ENCODE assay signal across 8 cellular contexts in genomic region chr9:124940894-124941688, GRCh38. TPM values are rescaled to one million over a fixed set of nuclear protein-coding genes. Genes with fewer than 3 reads are reported as not detected.
DNase-seq lines count a peak whose midpoint lies in the region; ATAC-seq, FAIRE-seq and TF ChIP-seq lines count a peak whose summit lies in the region.

Gene GOLGA1 (minus strand): TSS chr9:124941083. CDS start chr9:124938711, 2,372 bp downstream.

- H3K4me3 Mint-ChIP-seq in T-helper 2 cell treated with Interferon-gamma antibody and Interleukin-4, amounts not matched to agents 5 μg/mL and 100 μg/mL, for 36 hours: peak within 1 kb of the TSS; percentile 97

- H3K9me3 ChIP-seq in ascending aorta (no peaks in the 10 kb centered on the region), right cardiac atrium (ENCODE audit: control insufficient read depth, low read length) (no peaks in the 10 kb centered on the region)

- H3K4me3 ChIP-seq in ascending aorta (peak within 1 kb of the TSS; percentile 68 to 91), right cardiac atrium (ENCODE audit: low read length) (peak within 1 kb of the TSS; percentile 70)

- H3K27ac Mint-ChIP-seq in T-helper 2 cell treated with Interferon-gamma antibody and Interleukin-4, amounts not matched to agents 5 μg/mL and 100 μg/mL, for 36 hours: peak within 1 kb of the TSS; percentile 99

- no peak for TF ChIP-seq CTCF in ascending aorta (IDR thresholded peaks at IDR 0.05)

- intact Hi-C loops in ascending aorta (cut with DNase I) (loop anchor here (1.0 to 10.0 kb wide), 9 partner anchors 72 to 1386 kb away; partner anchors contain the start of genes GAPVD1, HSPA5, MVB12B and NR6A1), right cardiac atrium (cut with DNase I) (loop anchor here in 1 of 4 donors (10.0 kb wide), 1 partner anchor 204 kb away; the partner anchor contains the start of gene SCAI)

- H3K9me3 Mint-ChIP-seq in T-helper 2 cell treated with Interferon-gamma antibody and Interleukin-4, amounts not matched to agents 5 μg/mL and 100 μg/mL, for 36 hours: no peaks in the 10 kb centered on the region

- under 1% methylated on average over 71 of the region's 71 CpGs for WGBS in right cardiac atrium

- peak within 1 kb of the TSS; percentile 92 to 94 for H3K27ac ChIP-seq in ascending aorta
- peak within 1 kb of the TSS; percentile 96 for H3K27ac ChIP-seq in right cardiac atrium (ENCODE audit: low read length)

- DNase-seq in NCI-H187 treated with DMSO at 0.1 percent for 48 hours (lab: John Stamatoyannopoulos, UW): peak; percentile 38
- DNase-seq in T-helper 2 cell treated with Interferon-gamma antibody and Interleukin-4, amounts not matched to agents 5 μg/mL and 100 μg/mL, for 36 hours (ENCODE audit: low spot score): peak; percentile 93
- peak; percentile 80 to 98 for DNase-seq in ascending aorta (ENCODE audit: low spot score in 2 of 2)
- DNase-seq in right cardiac atrium: peak; percentile 97 to 99 (median 98)
- peak; percentile 73 for DNase-seq in pulmonary artery endothelial cell (ENCODE audit: low read depth, low spot score)
- peak; percentile 96 for DNase-seq in urothelium cell line (ENCODE audit: low spot score)

- ATAC-seq in GM18505 (IDR thresholded peaks at IDR 0.05; ENCODE audit: unreplicated experiment) (peak; percentile 85), HG02943 (IDR thresholded peaks at IDR 0.05; ENCODE audit: low read depth, unreplicated experiment) (peak; percentile 69), right cardiac atrium (peak; percentile 98 to 99)

- peak; percentile 52 for FAIRE-seq in urothelium cell line (lab: Jason Lieb, UNC)

- H3K36me3 Mint-ChIP-seq in T-helper 2 cell treated with Interferon-gamma antibody and Interleukin-4, amounts not matched to agents 5 μg/mL and 100 μg/mL, for 36 hours (ENCODE audit: low read depth): peaks cover 20% of the 10 kb centered on the region

- no peaks in the 10 kb centered on the region for H3K27me3 ChIP-seq in ascending aorta
- H3K27me3 ChIP-seq in right cardiac atrium (ENCODE audit: control insufficient read depth, insufficient read depth): no peaks in the 10 kb centered on the region

- H3K36me3 ChIP-seq in ascending aorta: peaks cover 12 to 18% of the 10 kb centered on the region in 2 donors

- H3K4me1 Mint-ChIP-seq in T-helper 2 cell treated with Interferon-gamma antibody and Interleukin-4, amounts not matched to agents 5 μg/mL and 100 μg/mL, for 36 hours (ENCODE audit: low read depth): peaks cover 25% of the 10 kb centered on the region

- no peaks in the 10 kb centered on the region for H3K27me3 Mint-ChIP-seq in T-helper 2 cell treated with Interferon-gamma antibody and Interleukin-4, amounts not matched to agents 5 μg/mL and 100 μg/mL, for 36 hours (ENCODE audit: low read depth)

- H3K4me1 ChIP-seq in ascending aorta (peaks cover 6 to 8% of the 10 kb centered on the region in 2 donors), right cardiac atrium (ENCODE audit: control insufficient read depth, insufficient read depth, low read length) (peaks cover 5% of the 10 kb centered on the region)

- TF ChIP-seq POLR2A in GM18505 (IDR thresholded peaks at IDR 0.05; ENCODE audit: borderline replicate concordance, extremely low read depth, insufficient read depth, insufficient read length): peak; percentile 90

RNA-seq across cellular contexts. Expression of gene GOLGA1, which starts in this region (rescaled TPM):
- 36.8 TPM for total RNA-seq in ascending aorta
- total RNA-seq in right cardiac atrium: 10 to 100 TPM; 17.9 to 20.0 (median 19.4) TPM
- 8.7 TPM for polyA plus RNA-seq in right cardiac atrium
- 11.3 and 12.1 TPM in 2 replicates for total RNA-seq in pulmonary artery endothelial cell

Comparison
In these comparisons a context has a peak if more than half of its experiments do, and no peak if none do; other contexts are left out.
1. Peak in every context shown above with its lines: DNase-seq, ATAC-seq, H3K4me3 ChIP-seq and H3K27ac ChIP-seq.
2. DNase-seq: peak in every context shown above with its lines; median percentile 98 in right cardiac atrium; 96 in urothelium cell line; 93 in T-helper 2 cell treated with Interferon-gamma antibody and Interleukin-4, amounts not matched to agents 5 μg/mL and 100 μg/mL, for 36 hours; 89 in ascending aorta; 73 in pulmonary artery endothelial cell; 38 in NCI-H187 treated with DMSO at 0.1 percent for 48 hours.